ENCODE assay signal across 16 cellular contexts in the genomic region with DNA sequence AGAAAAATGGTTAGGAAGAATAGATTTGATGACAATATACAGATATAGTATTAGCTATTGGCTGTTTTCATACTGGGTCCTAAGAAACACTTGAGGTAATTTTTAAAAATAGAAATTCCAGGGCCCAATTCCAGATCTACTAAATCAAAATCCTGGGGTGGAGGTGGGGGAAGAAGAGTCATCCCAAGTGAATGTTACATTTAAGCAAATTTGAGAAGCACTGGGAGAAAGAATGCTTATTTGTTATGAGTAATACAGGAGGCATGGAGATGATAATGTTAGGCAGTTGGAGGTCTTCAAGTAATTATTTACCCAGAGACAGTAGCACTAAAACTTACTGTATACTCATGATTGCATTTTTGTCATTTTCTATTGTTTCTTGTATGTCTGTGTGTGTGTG.
DNase-seq lines count a peak whose midpoint lies in the region; ATAC-seq, FAIRE-seq and TF ChIP-seq lines count a peak whose summit lies in the region.
"Had no signal": no experiment of that assay in that cellular context is flagged by ENCODE, and none has a peak within 500 bp of the region (broad histone marks: within the 10 kb centered on the region; RNA-seq: fewer than 3 reads in every experiment).

No MANE protein-coding gene starts in this region.

- no peak overlapping the region for H3K27ac ChIP-seq in H1 (ENCODE audit: low read depth, low read length)
- H3K27ac ChIP-seq: colonic mucosa had no signal

- POLR2A ChIA-PET in BJ (lab: Charles Lee): interaction anchor here (0.6 to 0.7 kb wide), 2 partner anchors 9 to 94 kb away, joined by 3 to 5 read pairs; partner anchors contain the start of gene DAB2
- POLR2A ChIA-PET in H1 (lab: Charles Lee; ENCODE audit: partially characterized antibody): no interaction called here

- no peak overlapping the region for H2BK15ac ChIP-seq in H1 (ENCODE audit: low read length)

- H4K8ac ChIP-seq in H1 (ENCODE audit: extremely low read depth, insufficient read depth, low read length): no peak overlapping the region

- H3K4me2 ChIP-seq in H1 (ENCODE audit: insufficient read depth in 1 of 2, low read depth in 2 of 2, low read length in 2 of 2): peak overlapping the region; percentile 43 to 46; a peak in 2 of 4 replicates

- H2BK12ac ChIP-seq in H1 (ENCODE audit: low read depth, low read length): no peak overlapping the region

- H3K36me3 Mint-ChIP-seq in nephron (ENCODE audit: low read depth): no peaks in the 10 kb centered on the region
- no peaks in the 10 kb centered on the region for H3K36me3 Mint-ChIP-seq in activated T-helper 1 cell treated with anti-CD3 and anti-CD28 coated beads, Interleukin-12 subunit alpha, Interleukin-12 subunit beta, Interleukin-2, Interleukin-4 antibody, amounts not matched to agents 30 ng/mL and 10 ng/mL and 1 ng/mL, durations not matched to agents 14 hours and 24 hours and 36 hours (ENCODE audit: low read depth)
- H3K36me3 Mint-ChIP-seq: CD8-positive, alpha-beta T cell had no signal

- H3K27me3 Mint-ChIP-seq in nephron (ENCODE audit: low read depth): no peaks in the 10 kb centered on the region
- H3K27me3 Mint-ChIP-seq in activated T-helper 1 cell treated with anti-CD3 and anti-CD28 coated beads, Interleukin-12 subunit alpha, Interleukin-12 subunit beta, Interleukin-2, Interleukin-4 antibody, amounts not matched to agents 30 ng/mL and 10 ng/mL and 1 ng/mL, durations not matched to agents 14 hours and 24 hours and 36 hours (ENCODE audit: insufficient read depth): peaks cover 2% of the 10 kb centered on the region

- no peak overlapping the region for H4K5ac ChIP-seq in H1 (ENCODE audit: insufficient read length, low read depth, low read length)

- no peak overlapping the region for H2BK120ac ChIP-seq in H1 (replicated peaks; ENCODE audit: low read depth, low read length)

- H3K79me2 ChIP-seq in H1 (ENCODE audit: control insufficient read depth in 1 of 2, insufficient read depth in 2 of 2, low read length in 2 of 2): no peaks in the 10 kb centered on the region

- no peaks in the 10 kb centered on the region for H3K79me1 ChIP-seq in H1 (ENCODE audit: low read depth, low read length)

- no peak overlapping the region for H3K4ac ChIP-seq in H1 (replicated peaks; ENCODE audit: insufficient read length, low read depth, low read length)

- peak; percentile 86 for DNase-seq in BJ (ENCODE audit: low read depth)
- peak; percentile 73 for DNase-seq in NCI-H446 treated with DMSO at 0.1 percent for 48 hours (lab: John Stamatoyannopoulos, UW)
- no peak for DNase-seq in H1 (ENCODE audit: low read depth in 1 of 2, low spot score in 2 of 2)
- no peak for DNase-seq in COLO668 (lab: John Stamatoyannopoulos, UW; ENCODE audit: unreplicated experiment)
- no peak for DNase-seq in activated T-helper 1 cell treated with anti-CD3 and anti-CD28 coated beads, Interleukin-12 subunit alpha, Interleukin-12 subunit beta, Interleukin-2, Interleukin-4 antibody, amounts not matched to agents 30 ng/mL and 10 ng/mL and 1 ng/mL, durations not matched to agents 14 hours and 24 hours and 36 hours (ENCODE audit: low spot score)
- DNase-seq in UCSD-AML1 (lab: John Stamatoyannopoulos, UW; ENCODE audit: unreplicated experiment): no peak
- DNase-seq: activated effector memory CD4-positive, alpha-beta T cell treated with anti-CD3 and anti-CD28 coated beads, Interleukin-2, amount 50 U/mL, for 16 hours; CD8-positive, alpha-beta T cell; colonic mucosa; hypothalamus; NCI-H526; right cardiac atrium; tibial artery had no signal

- H3K9me3 ChIP-seq in H1 (ENCODE audit: insufficient read depth in 2 of 2, low read depth in 1 of 2, low read length in 1 of 2): no peaks in the 10 kb centered on the region
- H3K9me3 ChIP-seq: colonic mucosa, SJCRH30, tibial artery had no signal

- intact Hi-C loops in activated T-helper 1 cell treated with anti-CD3 and anti-CD28 coated beads, Interleukin-12 subunit alpha, Interleukin-12 subunit beta, Interleukin-2, Interleukin-4 antibody, amounts not matched to agents 30 ng/mL and 10 ng/mL and 1 ng/mL, durations not matched to agents 14 hours and 24 hours and 36 hours (cut with micrococcal nuclease): no loop called here

- peaks cover 2 to 8% (median 3%) of the 10 kb centered on the region in 4 experiments; a peak in 4 of 7 replicates for H3K4me1 ChIP-seq in H1 (replicated peaks in 1 of 4; ENCODE audit: control insufficient read depth in 3 of 4, insufficient read depth in 4 of 4, low read length in 3 of 4)
- H3K4me1 ChIP-seq: colonic mucosa had no signal

- no peak overlapping the region for H3K4me3 Mint-ChIP-seq in nephron
- H3K4me3 Mint-ChIP-seq in activated T-helper 1 cell treated with anti-CD3 and anti-CD28 coated beads, Interleukin-12 subunit alpha, Interleukin-12 subunit beta, Interleukin-2, Interleukin-4 antibody, amounts not matched to agents 30 ng/mL and 10 ng/mL and 1 ng/mL, durations not matched to agents 14 hours and 24 hours and 36 hours: no peak overlapping the region
- H3K4me3 Mint-ChIP-seq: CD8-positive, alpha-beta T cell had no signal

- H3K27ac Mint-ChIP-seq in nephron: peak overlapping the region; percentile 14 to 54 (median 22)
- no peak overlapping the region for H3K27ac Mint-ChIP-seq in activated T-helper 1 cell treated with anti-CD3 and anti-CD28 coated beads, Interleukin-12 subunit alpha, Interleukin-12 subunit beta, Interleukin-2, Interleukin-4 antibody, amounts not matched to agents 30 ng/mL and 10 ng/mL and 1 ng/mL, durations not matched to agents 14 hours and 24 hours and 36 hours
- H3K27ac Mint-ChIP-seq: CD8-positive, alpha-beta T cell had no signal

- no peak overlapping the region for H4K91ac ChIP-seq in H1 (replicated peaks; ENCODE audit: insufficient read length, low read length)

- H4K20me1 ChIP-seq in H1 (replicated peaks in 1 of 2; ENCODE audit: control insufficient read depth in 1 of 2, insufficient read depth in 2 of 2, low read length in 2 of 2): no peaks in the 10 kb centered on the region

- H3K4me1 Mint-ChIP-seq in nephron: peaks cover 31% of the 10 kb centered on the region
- no peaks in the 10 kb centered on the region for H3K4me1 Mint-ChIP-seq in activated T-helper 1 cell treated with anti-CD3 and anti-CD28 coated beads, Interleukin-12 subunit alpha, Interleukin-12 subunit beta, Interleukin-2, Interleukin-4 antibody, amounts not matched to agents 30 ng/mL and 10 ng/mL and 1 ng/mL, durations not matched to agents 14 hours and 24 hours and 36 hours (ENCODE audit: low read depth)

- peaks cover 3% of the 10 kb centered on the region for H3K9me3 Mint-ChIP-seq in nephron
- no peaks in the 10 kb centered on the region for H3K9me3 Mint-ChIP-seq in activated T-helper 1 cell treated with anti-CD3 and anti-CD28 coated beads, Interleukin-12 subunit alpha, Interleukin-12 subunit beta, Interleukin-2, Interleukin-4 antibody, amounts not matched to agents 30 ng/mL and 10 ng/mL and 1 ng/mL, durations not matched to agents 14 hours and 24 hours and 36 hours
- H3K9me3 Mint-ChIP-seq: CD8-positive, alpha-beta T cell had no signal

- no peak overlapping the region for H3K9ac ChIP-seq in H1 (replicated peaks in 1 of 4; ENCODE audit: extremely low read depth in 1 of 4, low read depth in 3 of 4, low read length in 3 of 4)

- H3K18ac ChIP-seq in H1 (ENCODE audit: extremely low read depth, low read length): no peak overlapping the region

- H3K56ac ChIP-seq in H1 (replicated peaks; ENCODE audit: insufficient read length, low read depth, low read length): no peak overlapping the region

- no peak overlapping the region for H2AFZ ChIP-seq in H1 (ENCODE audit: low read length)

- TF ChIP-seq POLR2A in H1 (IDR thresholded peaks at IDR 0.05; ENCODE audit: control extremely low read depth in 1 of 2, low read depth in 2 of 2, low read length in 2 of 2): no peak

- H3K23ac ChIP-seq in H1 (ENCODE audit: insufficient read length): no peak overlapping the region

- no peak for FAIRE-seq in H1 (lab: Jason Lieb, UNC)

- no peaks in the 10 kb centered on the region for H3K36me3 ChIP-seq in BJ (ENCODE audit: control insufficient read depth, insufficient read depth, low read length)
- no peaks in the 10 kb centered on the region for H3K36me3 ChIP-seq in H1 (ENCODE audit: control insufficient read depth in 2 of 4, insufficient read depth in 4 of 4, low read length in 3 of 4)
- H3K36me3 ChIP-seq: colonic mucosa, SJCRH30, tibial artery had no signal

- no peak overlapping the region for H3K14ac ChIP-seq in H1 (ENCODE audit: insufficient read length)

- no peaks in the 10 kb centered on the region for H3K27me3 ChIP-seq in BJ (ENCODE audit: control insufficient read depth, insufficient read depth, low read length)
- no peaks in the 10 kb centered on the region for H3K27me3 ChIP-seq in H1 (replicated peaks in 1 of 4; ENCODE audit: control insufficient read depth in 3 of 4, extremely low read depth in 1 of 4, insufficient read depth in 3 of 4, low read length in 3 of 4)
- H3K27me3 ChIP-seq: colonic mucosa, SJCRH30, tibial artery had no signal

- H3K23me2 ChIP-seq in H1 (ENCODE audit: low read depth, low read length): no peaks in the 10 kb centered on the region

- TF ChIP-seq CTCF in BJ (IDR thresholded peaks at IDR 0.05; ENCODE audit: insufficient read depth, low read depth, low read length) (no peak), H1 (IDR thresholded peaks at IDR 0.05; ENCODE audit: control extremely low read depth in 1 of 3, insufficient read depth in 1 of 3, low read depth in 1 of 3, low read length in 3 of 3) (no peak), nephron (IDR thresholded peaks at IDR 0.05; ENCODE audit: unreplicated experiment in 3 of 3) (no peak)

- no peak for TF ChIP-seq EP300 in H1 (IDR thresholded peaks at IDR 0.05; ENCODE audit: borderline replicate concordance in 1 of 2, low read depth in 2 of 2, low read length in 2 of 2)

- H3K4me3 ChIP-seq in BJ (ENCODE audit: low read depth, low read length) (no peak overlapping the region), H1 (ENCODE audit: extremely low read depth in 1 of 4, insufficient read depth in 2 of 4, low read depth in 3 of 4, low read length in 4 of 4) (peak overlapping the region in 1 of 4 experiments; percentile 30; a peak in 1 of 8 replicates)
- H3K4me3 ChIP-seq: colonic mucosa, SJCRH30, tibial artery had no signal

- CTCF ChIA-PET in BJ (lab: Yijun Ruan, JAX): no interaction called here
- CTCF ChIA-PET in H1 (lab: Charles Lee; ENCODE audit: partially characterized antibody): interaction anchor here (1.0 to 1.3 kb wide), 2 partner anchors 8 to 30 kb away, joined by 3 to 4 read pairs; no protein-coding TSS in a partner anchor

- no peak overlapping the region for H2AK5ac ChIP-seq in H1 (ENCODE audit: low read depth, low read length)

- TF ChIP-seq RAD21 in H1 (IDR thresholded peaks at IDR 0.05 in 1 of 2, conservative IDR thresholded peaks at IDR 0.05 in 1 of 2; ENCODE audit: low read depth in 2 of 2, low read length in 2 of 2): no peak

- no peak overlapping the region for H2BK5ac ChIP-seq in H1 (ENCODE audit: low read depth, low read length)

- no peak overlapping the region for H2BK20ac ChIP-seq in H1 (ENCODE audit: low read length)

- ATAC-seq in HG02973 (IDR thresholded peaks at IDR 0.05; ENCODE audit: unreplicated experiment): no peak
- ATAC-seq: CD8-positive, alpha-beta T cell; right cardiac atrium had no signal

TF ChIP-seq in H1, 55 proteins besides CTCF, POLR2A, EP300 and RAD21 (continues in another document):
- TF ChIP-seq RNF2 (IDR thresholded peaks at IDR 0.05; ENCODE audit: borderline replicate concordance, low read depth, low read length, missing control alignments, poor library complexity, severe bottlenecking) (no peak), TAF1 (IDR thresholded peaks at IDR 0.05; ENCODE audit: low read depth, low read length) (no peak)

Comparison
In these comparisons a context has a peak if more than half of its experiments do, and no peak if none do; other contexts are left out.
1. DNase-seq: peak in BJ (single experiment) and NCI-H446 treated with DMSO at 0.1 percent for 48 hours (single experiment); none in H1 (0 of 2), COLO668 (single experiment), activated T-helper 1 cell treated with anti-CD3 and anti-CD28 coated beads, Interleukin-12 subunit alpha, Interleukin-12 subunit beta, Interleukin-2, Interleukin-4 antibody, amounts not matched to agents 30 ng/mL and 10 ng/mL and 1 ng/mL, durations not matched to agents 14 hours and 24 hours and 36 hours (single experiment) and UCSD-AML1 (single experiment).